Comparison of ENCODE assay signal across 8 cellular contexts in genomic region chr11:125592305-125593112, GRCh38. TPM values are rescaled to one million over a fixed set of nuclear protein-coding genes. Genes with fewer than 3 reads are reported as not detected.
DNase-seq lines count a peak whose midpoint lies in the region; ATAC-seq, FAIRE-seq and TF ChIP-seq lines count a peak whose summit lies in the region.

Gene STT3A (plus strand): TSS chr11:125592852. CDS start chr11:125595916, 3,064 bp downstream.

- peak within 1 kb of the TSS; percentile 98 for H3K4me3 ChIP-seq in AG10803 (ENCODE audit: low read length)

- ATAC-seq in GM19043 (IDR thresholded peaks at IDR 0.05; ENCODE audit: low read depth, unreplicated experiment) (peak; percentile 96), HG03378 (IDR thresholded peaks at IDR 0.05; ENCODE audit: unreplicated experiment) (peak; percentile 98)

- DNase-seq in AG10803 (ENCODE audit: low read depth) (peak; percentile 100), NCI-H460 (ENCODE audit: extremely low read depth, low read depth) (peak; percentile 99), cerebellar nuclear complex (lab: John Stamatoyannopoulos, UW) (peak; percentile 99)
- DNase-seq in activated CD4-positive, CD25-positive, alpha-beta regulatory T cell treated with anti-CD3 and anti-CD28 coated beads, Interleukin-2, amount 50 U/mL, for 72 hours, result peak; percentile 95
- DNase-seq in stimulated activated CD4-positive, alpha-beta T cell treated with anti-CD3 and anti-CD28 coated beads, Interleukin-12 subunit alpha, Interleukin-12 subunit beta, amount 100 ng/mL, for 4 hours, result peak; percentile 95

- TF ChIP-seq CTCF in AG10803 (conservative IDR thresholded peaks at IDR 0.05; ENCODE audit: low read length), result no peak

- peak; percentile 99 for FAIRE-seq in islet of Langerhans (lab: Jason Lieb, UNC)

RNA-seq across cellular contexts. Expression of gene STT3A, which starts in this region (rescaled TPM):
- 176 and 198 TPM in 2 replicates for total RNA-seq in NCI-H460 (2014; rRNA removed; shearing (Covaris generic))
- polyA plus RNA-seq in NCI-H460 (2014; cell fraction: nucleus; rRNA removed), result 144 and 147 TPM in 2 replicates

Comparison
In these comparisons a context has a peak if more than half of its experiments do, and no peak if none do; other contexts are left out.
1. Peak in every context shown above with its lines: DNase-seq, ATAC-seq and H3K4me3 ChIP-seq.